21 cellular contexts compared by ENCODE assay signal in the genomic region with DNA sequence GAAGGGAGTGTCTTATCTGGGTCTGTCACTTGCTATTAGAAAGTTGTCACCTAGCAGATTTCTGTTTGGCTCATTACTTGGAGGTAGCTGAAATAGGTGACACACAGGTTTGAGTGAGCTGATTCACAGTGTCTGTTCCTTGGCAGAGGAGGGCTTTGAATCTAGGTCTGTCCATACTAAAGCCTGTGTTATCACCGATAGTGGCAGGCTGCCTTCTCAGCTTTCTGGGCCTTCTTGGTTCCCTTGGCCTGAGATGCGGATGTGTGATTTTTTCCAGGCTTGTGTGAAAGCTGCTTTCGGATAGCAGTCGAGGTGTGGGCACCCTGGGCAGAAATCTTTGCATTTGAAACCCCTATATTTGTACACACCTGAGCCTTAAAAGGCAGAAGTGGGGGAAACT.
"Had no signal": no experiment of that assay in that cellular context is flagged by ENCODE, and none has a peak within 500 bp of the region (broad histone marks: within the 10 kb centered on the region; RNA-seq: fewer than 3 reads in every experiment).

No MANE protein-coding gene starts in this region.

- ATAC-seq: activated CD8-positive, alpha-beta memory T cell treated with anti-CD3 and anti-CD28 coated beads, Interleukin-2, amount 10 ng/mL, durations not matched to agents 7 days and 5 days; K562; T-cell had no signal

- H3K4me3 ChIP-seq: cardiac muscle cell, K562 had no signal

- DNase-seq: activated B cell treated with CpG ODN at 0.5 μM for 24 hours; activated CD4-positive, alpha-beta T cell treated with anti-CD3 and anti-CD28 coated beads for 1 hour; activated CD4-positive, alpha-beta T cell treated with anti-CD3 and anti-CD28 coated beads, Interleukin-2, amount 10 ng/mL, durations not matched to agents 24 days and 14 days; activated CD4-positive, alpha-beta T cell treated with anti-CD3 and anti-CD28 coated beads, Interleukin-2, amount 50 U/mL, for 48 hours; activated CD8-positive, alpha-beta memory T cell treated with anti-CD3 and anti-CD28 coated beads, Interleukin-2, amount 10 ng/mL, durations not matched to agents 7 days and 5 days; activated gamma-delta T cell; activated naive CD4-positive, alpha-beta T cell treated with anti-CD3 and anti-CD28 coated beads, Interleukin-2, amount 10 ng/mL, durations not matched to agents 7 days and 5 days; activated naive CD8-positive, alpha-beta T cell treated with anti-CD3 and anti-CD28 coated beads for 36 hours; activated T-cell treated with anti-CD3 and anti-CD28 coated beads, Interleukin-2, amount 50 U/mL, for 24 hours; brain microvascular endothelial cell; Karpas-422; MM.1S; NCI-H1436; NCI-H524 treated with DMSO at 0.1 percent for 48 hours; NCI-H748 treated with DMSO at 0.1 percent for 48 hours; SIG-M5; T-cell; T-helper 2 cell; T1000 had no signal

- H3K27ac ChIP-seq: brain microvascular endothelial cell, cardiac muscle cell had no signal

- H3K36me3 ChIP-seq: brain microvascular endothelial cell, cardiac muscle cell had no signal
